Comparison of ENCODE assay signal across 1 cellular context in genomic region chrX:54492340-54492739, GRCh38.
TF ChIP-seq lines count a peak whose summit lies in the region.

No MANE protein-coding gene starts in this region.

TF ChIP-seq in endothelial cell of umbilical vein, 7 proteins besides CTCF, POLR2A, EP300 and RAD21 (continued from another document):
- TF ChIP-seq EZH2 (IDR thresholded peaks at IDR 0.05; ENCODE audit: borderline replicate concordance, low read depth, low read length, severe bottlenecking) = no peak
